Comparison of ENCODE assay signal across 1 cellular context in the genomic region with DNA sequence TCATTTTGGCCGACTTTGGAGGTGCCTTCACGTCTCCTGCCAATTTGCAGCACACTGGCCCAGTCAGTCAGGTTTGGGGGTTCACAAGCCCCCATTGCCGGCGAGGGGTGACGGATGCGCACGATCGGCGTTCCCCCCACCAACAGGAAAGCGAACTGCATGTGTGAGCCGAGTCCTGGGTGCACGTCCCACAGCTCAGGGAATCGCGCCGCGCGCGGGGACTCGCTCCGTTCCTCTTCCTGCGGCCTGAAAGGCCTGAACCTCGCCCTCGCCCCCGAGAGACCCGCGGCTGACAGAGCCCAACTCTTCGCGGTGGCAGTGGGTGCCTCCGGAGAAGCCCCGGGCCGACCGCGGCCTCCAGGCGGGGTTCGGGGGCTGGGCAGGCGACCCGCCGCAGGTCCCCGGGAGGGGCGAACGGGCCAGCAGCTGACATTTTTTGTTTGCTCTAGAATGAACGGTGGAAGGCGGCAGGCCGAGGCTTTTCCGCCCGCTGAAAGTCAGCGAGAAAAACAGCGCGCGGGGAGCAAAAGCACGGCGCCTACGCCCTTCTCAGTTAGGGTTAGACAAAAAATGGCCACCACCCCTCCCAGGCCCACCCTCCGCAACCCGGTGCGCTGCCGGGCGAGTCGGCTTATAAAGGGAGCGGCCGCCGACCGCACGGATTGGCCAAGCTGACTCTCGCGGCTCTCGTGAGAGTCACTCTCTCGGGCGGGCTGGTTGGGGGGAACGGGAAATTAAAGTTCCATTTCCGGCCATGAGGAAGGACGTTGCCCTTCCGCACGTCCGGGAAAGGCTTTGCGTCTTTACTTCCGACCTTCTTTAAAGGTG.
A peak's percentile ranks its signal among the peaks of the same experiment; 100 is the strongest.
TF ChIP-seq lines count a peak whose summit lies in the region.

Gene TERC (minus strand): TSS at position 608 of the 828 bp plus-strand sequence.

TF ChIP-seq in SK-N-SH, 30 proteins besides CTCF, POLR2A, EP300 and RAD21 (continued from another document):
- TF ChIP-seq POLR2AphosphoS5 (IDR thresholded peaks at IDR 0.05; ENCODE audit: low read depth, low read length) = peak; percentile 91
- peak; percentile 99 for TF ChIP-seq CHD2 (IDR thresholded peaks at IDR 0.05; ENCODE audit: low read length, partially characterized antibody)
- TF ChIP-seq GABPA (IDR thresholded peaks at IDR 0.05; ENCODE audit: low read depth) = peak; percentile 81
- no peak for TF ChIP-seq GATA2 (CRISPR knock-in tag; IDR thresholded peaks at IDR 0.05)
- TF ChIP-seq TAF1 (IDR thresholded peaks at IDR 0.05; ENCODE audit: borderline replicate concordance, low read depth, low read length) = peak; percentile 35; the same call in 1 of the 2 replicates
- TF ChIP-seq PBX3 (IDR thresholded peaks at IDR 0.05) = no peak
- peak; percentile 74; the same call in 1 of the 2 replicates for TF ChIP-seq SIN3A (IDR thresholded peaks at IDR 0.05; ENCODE audit: borderline replicate concordance, low read depth, low read length)
- TF ChIP-seq MAX (IDR thresholded peaks at IDR 0.05; ENCODE audit: low read depth) = peak; percentile 59; the same call in 1 of the 2 replicates
- peak; percentile 75 for TF ChIP-seq YY1 (IDR thresholded peaks at IDR 0.05; ENCODE audit: low read depth)
- TF ChIP-seq ELF1 (IDR thresholded peaks at IDR 0.05) = peak; percentile 48
